ENCODE assay signal across 9 cellular contexts in the genomic region with DNA sequence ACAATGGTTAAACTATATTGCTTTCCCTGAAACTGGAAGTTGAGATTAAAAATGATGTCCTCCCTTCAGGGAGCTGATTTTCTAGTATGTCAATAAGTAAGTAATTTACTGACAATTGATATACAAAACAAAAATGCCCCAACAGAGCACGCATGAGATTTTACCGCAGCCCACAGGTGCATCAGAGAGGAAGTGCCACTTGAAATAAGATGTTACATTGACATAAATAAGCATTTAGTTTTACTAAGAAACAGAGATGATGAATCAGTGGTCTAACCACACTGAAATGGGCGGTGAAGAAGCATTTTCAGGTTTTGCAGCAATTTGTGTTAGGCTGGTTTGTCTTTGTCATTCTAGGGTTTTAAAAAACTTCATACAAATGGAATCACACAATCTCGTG. TPM values are rescaled to one million over a fixed set of nuclear protein-coding genes. Genes with fewer than 3 reads are reported as not detected.
DNase-seq lines count a peak whose midpoint lies in the region; ATAC-seq lines count a peak whose summit lies in the region.
"Had no signal": no experiment of that assay in that cellular context is flagged by ENCODE, and none has a peak within 500 bp of the region (broad histone marks: within the 10 kb centered on the region; RNA-seq: fewer than 3 reads in every experiment).

No MANE protein-coding gene starts in this region.

- no peak overlapping the region for H2AK5ac ChIP-seq in neuronal stem cell (ENCODE audit: low read depth, low read length)

- H4K8ac ChIP-seq in neuronal stem cell (ENCODE audit: low read depth, low read length), result no peak overlapping the region

- H2BK120ac ChIP-seq in neuronal stem cell (ENCODE audit: low read depth, low read length), result no peak overlapping the region

- no peak overlapping the region for H3K14ac ChIP-seq in neuronal stem cell (ENCODE audit: low read length)

- no peaks in the 10 kb centered on the region for H3K27me3 ChIP-seq in neuronal stem cell (ENCODE audit: control insufficient read depth in 3 of 3, insufficient read depth in 3 of 3, low read depth in 1 of 3, low read length in 3 of 3)

- no peaks in the 10 kb centered on the region for H3K36me3 ChIP-seq in neuronal stem cell (replicated peaks in 1 of 2; ENCODE audit: control insufficient read depth in 2 of 2, insufficient read depth in 2 of 2, low read length in 2 of 2)

- no peaks in the 10 kb centered on the region for H3K4me1 ChIP-seq in neuronal stem cell (ENCODE audit: control insufficient read depth in 2 of 2, insufficient read depth in 1 of 2, low read depth in 1 of 2, low read length in 2 of 2)

- no peak overlapping the region for H3K23ac ChIP-seq in neuronal stem cell (ENCODE audit: low read depth, low read length, poor library complexity)

- no peak overlapping the region for H3K4ac ChIP-seq in neuronal stem cell (ENCODE audit: low read length)

- no peaks in the 10 kb centered on the region for H3K79me1 ChIP-seq in neuronal stem cell (ENCODE audit: low read depth, low read length)

- H2BK12ac ChIP-seq in neuronal stem cell (ENCODE audit: low read length), result no peak overlapping the region

- H3K9me3 ChIP-seq in neuronal stem cell (replicated peaks in 1 of 2; ENCODE audit: control insufficient read depth in 2 of 2, insufficient read depth in 1 of 2, low read depth in 1 of 2, low read length in 2 of 2), result no peaks in the 10 kb centered on the region

- no peak overlapping the region for H3K27ac ChIP-seq in neuronal stem cell (replicated peaks; ENCODE audit: low read length)

- no peak overlapping the region for H2BK15ac ChIP-seq in neuronal stem cell (ENCODE audit: low read length)

- peak; percentile 75 for DNase-seq in T-helper 22 cell (ENCODE audit: low read depth)
- no peak for DNase-seq in neuronal stem cell (ENCODE audit: low spot score)
- DNase-seq in NCI-H2196 (lab: John Stamatoyannopoulos, UW; ENCODE audit: unreplicated experiment), result no peak
- DNase-seq in anterior cingulate cortex (lab: John Stamatoyannopoulos, UW), result no peak
- DNase-seq in head of caudate nucleus, result no peak

- peak; percentile 75 for ATAC-seq in GM18858 (IDR thresholded peaks at IDR 0.05; ENCODE audit: unreplicated experiment)
- ATAC-seq in HG02981 (IDR thresholded peaks at IDR 0.05; ENCODE audit: unreplicated experiment), result peak; percentile 59
- peak; percentile 36 for ATAC-seq in esophagus mucosa

- no peak overlapping the region for H3K18ac ChIP-seq in neuronal stem cell (ENCODE audit: low read length)

- no peak overlapping the region for H3K4me3 ChIP-seq in neuronal stem cell (ENCODE audit: low read length in 2 of 2)

- H3K9ac ChIP-seq in neuronal stem cell (ENCODE audit: low read depth, low read length, poor library complexity), result no peak overlapping the region

- WGBS in neuronal stem cell (ENCODE audit: extremely low coverage in 2 of 2, insufficient read length in 2 of 2, insufficient replicate concordance in 1 of 2), 2 donors, result no CpG with 5 or more reads among the region's 4 CpGs

- H2AFZ ChIP-seq in neuronal stem cell (ENCODE audit: low read length), result no peak overlapping the region

- H4K91ac ChIP-seq in neuronal stem cell (ENCODE audit: low read depth, low read length, poor library complexity), result no peak overlapping the region

- intact Hi-C loops in head of caudate nucleus (cut with DNase I), result no loop called here

- no peak overlapping the region for H2BK5ac ChIP-seq in neuronal stem cell (ENCODE audit: low read length)

- H3K4me2 ChIP-seq in neuronal stem cell (ENCODE audit: insufficient read depth, low read length, poor library complexity, severe bottlenecking), result no peak overlapping the region

RNA-seq across cellular contexts. Expression of gene CLECL1, which starts 8.8 kb away (rescaled TPM):
- not detected for total RNA-seq in esophagus mucosa
- polyA plus RNA-seq in neuronal stem cell (2013, experiment 1 of 2), result not detected
- not detected for polyA plus RNA-seq in neuronal stem cell (2013, experiment 2 of 2)
- total RNA-seq: skeletal muscle tissue had no signal

RNA-seq across cellular contexts. Expression of gene CD69, which starts 19.0 kb away (rescaled TPM):
- total RNA-seq in esophagus mucosa, result 0.68 TPM
- not detected for polyA plus RNA-seq in neuronal stem cell (2013, experiment 1 of 2)
- polyA plus RNA-seq in neuronal stem cell (2013, experiment 2 of 2), result not detected
